In genomic region chr14:89160437-89160836, GRCh38 we compare ENCODE assay signal across 20 cellular contexts.
DNase-seq lines count a peak whose midpoint lies in the region; ATAC-seq, FAIRE-seq and TF ChIP-seq lines count a peak whose summit lies in the region.
"Had no signal": no experiment of that assay in that cellular context is flagged by ENCODE, and none has a peak within 500 bp of the region (broad histone marks: within the 10 kb centered on the region; RNA-seq: fewer than 3 reads in every experiment).

No MANE protein-coding gene starts in this region.

- H2BK15ac ChIP-seq in IMR-90 (ENCODE audit: low read depth, low read length) = no peak overlapping the region

- H3K23ac ChIP-seq in IMR-90 (ENCODE audit: low read depth, low read length) = no peak overlapping the region

- H3K56ac ChIP-seq in IMR-90 (ENCODE audit: extremely low read depth, insufficient read depth, low read length) = no peak overlapping the region

- no peaks in the 10 kb centered on the region for H3K9me3 ChIP-seq in Caco-2
- no peaks in the 10 kb centered on the region for H3K9me3 ChIP-seq in IMR-90 (ENCODE audit: control insufficient read depth, insufficient read depth, low read length)
- no peaks in the 10 kb centered on the region for H3K9me3 ChIP-seq in OCI-LY7 (ENCODE audit: low read length)
- H3K9me3 ChIP-seq in HepG2 (ENCODE audit: low read length) = no peaks in the 10 kb centered on the region

- peaks cover 15% of the 10 kb centered on the region; the same call in 1 of the 2 replicates for H3K9me1 ChIP-seq in IMR-90 (ENCODE audit: insufficient read depth, low read length)

- H2AFZ ChIP-seq in IMR-90 (replicated peaks; ENCODE audit: low read length, poor library complexity) (no peak overlapping the region), OCI-LY7 (ENCODE audit: low read length) (no peak overlapping the region), HepG2 (ENCODE audit: low read length) (no peak overlapping the region)

- H3K9me2 ChIP-seq in OCI-LY7 (ENCODE audit: insufficient read depth, low read length) = no peaks in the 10 kb centered on the region

- H3K36me3 ChIP-seq in Caco-2 (ENCODE audit: control insufficient read depth, insufficient read depth, low read length) (no peaks in the 10 kb centered on the region; the same call in 1 of the 2 replicates), IMR-90 (ENCODE audit: control insufficient read depth, insufficient read depth, low read length) (peaks cover 36% of the 10 kb centered on the region), OCI-LY7 (ENCODE audit: insufficient read depth, low read length) (peaks cover 12% of the 10 kb centered on the region), HepG2 (replicated peaks in 1 of 2; ENCODE audit: control insufficient read depth in 1 of 2, insufficient read depth in 2 of 2, low read length in 2 of 2) (peaks cover 30 to 52% of the 10 kb centered on the region in 2 experiments)

- no peak overlapping the region for H4K8ac ChIP-seq in IMR-90 (ENCODE audit: low read depth in 2 of 2, low read length in 2 of 2)

- no peaks in the 10 kb centered on the region for H3K9me3 Mint-ChIP-seq in Caco-2 (ENCODE audit: unreplicated experiment)
- H3K9me3 Mint-ChIP-seq in activated CD8-positive, alpha-beta T cell treated with anti-CD3 and anti-CD28 coated beads, Interleukin-2, amount 10 ng/mL, durations not matched to agents 7 days and 5 days (ENCODE audit: insufficient read depth) = no peaks in the 10 kb centered on the region

- BruUV-seq in Caco-2 (replicated peaks; lab: Mats Ljungman, UMichigan) (TSS peak; percentile 6), IMR-90 (replicated peaks; lab: Mats Ljungman, UMichigan) (no TSS peak), OCI-LY7 (replicated peaks; lab: Mats Ljungman, UMichigan) (TSS peak; percentile 28), HepG2 (replicated peaks; lab: Mats Ljungman, UMichigan) (no TSS peak)

- H3K4me3 Mint-ChIP-seq in Caco-2 (ENCODE audit: unreplicated experiment) = no peak overlapping the region
- no peak overlapping the region for H3K4me3 Mint-ChIP-seq in activated CD8-positive, alpha-beta T cell treated with anti-CD3 and anti-CD28 coated beads, Interleukin-2, amount 10 ng/mL, durations not matched to agents 7 days and 5 days

- H3K27me3 Mint-ChIP-seq in Caco-2 (ENCODE audit: insufficient read depth, unreplicated experiment) = no peaks in the 10 kb centered on the region
- no peaks in the 10 kb centered on the region for H3K27me3 Mint-ChIP-seq in activated CD8-positive, alpha-beta T cell treated with anti-CD3 and anti-CD28 coated beads, Interleukin-2, amount 10 ng/mL, durations not matched to agents 7 days and 5 days (ENCODE audit: low read depth)

- H2AK9ac ChIP-seq in IMR-90 (replicated peaks; ENCODE audit: low read depth, low read length, poor library complexity) = no peak overlapping the region

- H3K14ac ChIP-seq in IMR-90 (replicated peaks; ENCODE audit: low read depth, low read length) = no peak overlapping the region

- intact Hi-C loops in Caco-2 (cut with micrococcal nuclease; ENCODE audit: unreplicated experiment) = no loop called here
- intact Hi-C loops in IMR-90 (cut with micrococcal nuclease) = no loop called here
- intact Hi-C loops in OCI-LY7 (cut with micrococcal nuclease; ENCODE audit: unreplicated experiment) = no loop called here
- intact Hi-C loops in HepG2 (cut with micrococcal nuclease; ENCODE audit: unreplicated experiment) = no loop called here

- CTCF ChIA-PET in Caco-2 (lab: Charles Lee) (no interaction called here), IMR-90 (lab: Yijun Ruan, JAX) (no interaction called here), OCI-LY7 (lab: Charles Lee; ENCODE audit: unreplicated experiment) (no interaction called here), HepG2 (lab: Yijun Ruan, JAX; ENCODE audit: low intra/inter-chr PET ratio, low total read pairs) (no interaction called here)
- CTCF ChIA-PET in activated CD8-positive, alpha-beta T cell treated with anti-CD3 and anti-CD28 coated beads, Interleukin-2, amount 10 ng/mL, durations not matched to agents 7 days and 5 days (lab: Charles Lee) = no interaction called here

- H3K79me1 ChIP-seq in IMR-90 (ENCODE audit: low read depth in 1 of 2, low read length in 2 of 2) = peaks cover 8 to 11% of the 10 kb centered on the region in 2 experiments; a peak in 2 of 4 replicates

- no peak overlapping the region for H4K91ac ChIP-seq in IMR-90 (ENCODE audit: insufficient read depth, low read depth, low read length)

- H3K18ac ChIP-seq in IMR-90 (ENCODE audit: low read depth, low read length) = no peak overlapping the region

- H3K4me3 ChIP-seq in Caco-2 (ENCODE audit: low read depth, low read length) (no peak overlapping the region), IMR-90 (ENCODE audit: insufficient read depth, low read depth, low read length) (no peak overlapping the region), OCI-LY7 (ENCODE audit: low read depth, low read length, poor library complexity, severe bottlenecking) (no peak overlapping the region), HepG2 (replicated peaks in 1 of 3; ENCODE audit: insufficient read depth in 1 of 3, low read depth in 2 of 3, low read length in 3 of 3) (no peak overlapping the region)

- ATAC-seq in IMR-90 (ENCODE audit: low read depth) (no peak), HepG2 (peak; percentile 48)
- no peak for ATAC-seq in activated CD8-positive, alpha-beta T cell treated with anti-CD3 and anti-CD28 coated beads, Interleukin-2, amount 10 ng/mL, durations not matched to agents 7 days and 5 days
- ATAC-seq: PC-3, SK-N-SH treated with all-trans-retinoic acid at 6 μM for 48 hours had no signal

- H3K27ac Mint-ChIP-seq in Caco-2 (ENCODE audit: unreplicated experiment) = no peak overlapping the region
- H3K27ac Mint-ChIP-seq in activated CD8-positive, alpha-beta T cell treated with anti-CD3 and anti-CD28 coated beads, Interleukin-2, amount 10 ng/mL, durations not matched to agents 7 days and 5 days = no peak overlapping the region

- FAIRE-seq in HepG2 (lab: Jason Lieb, UNC) (no peak), urothelium cell line (lab: Jason Lieb, UNC) (no peak)
- FAIRE-seq: H54 had no signal

- no peak overlapping the region for H4K5ac ChIP-seq in IMR-90 (ENCODE audit: low read depth, low read length)

- WGBS in IMR-90 (ENCODE audit: extremely low coverage in 2 of 2, insufficient read length in 1 of 2), 2 experiments = 97% methylated on average over 5 of the region's 7 CpGs; no CpG with 5 or more reads in 1 of the 2 experiments
- 82% methylated on average over 7 of the region's 7 CpGs for WGBS in HepG2 (ENCODE audit: low lambda C conversion rate)

- TF ChIP-seq RAD21 in IMR-90 (IDR thresholded peaks at IDR 0.05; ENCODE audit: low read length) (no peak), HepG2 (CRISPR knock-in tag; IDR thresholded peaks at IDR 0.05) (no peak)

- no peak overlapping the region for H3K4ac ChIP-seq in IMR-90 (ENCODE audit: low read depth, low read length)

- no peak for TF ChIP-seq POLR2A in IMR-90 (IDR thresholded peaks at IDR 0.05; ENCODE audit: low read depth, low read length)
- no peak for TF ChIP-seq POLR2A in HepG2 (IDR thresholded peaks at IDR 0.05; ENCODE audit: insufficient read depth in 1 of 2, low read depth in 2 of 2, low read length in 2 of 2)

- TF ChIP-seq EP300 in HepG2 (IDR thresholded peaks at IDR 0.05; ENCODE audit: low read depth in 2 of 2, low read length in 2 of 2) (no peak), HepG2 (CRISPR knock-in tag; IDR thresholded peaks at IDR 0.05; ENCODE audit: borderline replicate concordance) (no peak)

- no peaks in the 10 kb centered on the region; the same call in 1 of the 2 replicates for H4K20me1 ChIP-seq in IMR-90 (ENCODE audit: insufficient read depth, low read length)
- no peaks in the 10 kb centered on the region for H4K20me1 ChIP-seq in OCI-LY7 (ENCODE audit: insufficient read depth, low read length)
- H4K20me1 ChIP-seq in HepG2 (ENCODE audit: insufficient read depth, low read length) = peaks cover 5% of the 10 kb centered on the region; the same call in 1 of the 2 replicates

- no peak for TF ChIP-seq CTCF in Caco-2 (IDR thresholded peaks at IDR 0.05; ENCODE audit: insufficient read depth in 1 of 2, low read depth in 1 of 2, low read length in 1 of 2, severe bottlenecking in 1 of 2, unreplicated experiment in 1 of 2)
- TF ChIP-seq CTCF in IMR-90 (conservative IDR thresholded peaks at IDR 0.05; ENCODE audit: low read depth, low read length) = no peak
- no peak for TF ChIP-seq CTCF in OCI-LY7 (conservative IDR thresholded peaks at IDR 0.05; ENCODE audit: low read length)
- no peak for TF ChIP-seq CTCF in HepG2 (CRISPR knock-in tag; IDR thresholded peaks at IDR 0.05)

- DNase-seq in Caco-2 (no peak), IMR-90 (no peak), OCI-LY7 (ENCODE audit: low spot score) (no peak), HepG2 (ENCODE audit: low spot score) (peak; percentile 55), NCI-H1436 (lab: John Stamatoyannopoulos, UW) (no peak), urothelium cell line (ENCODE audit: low spot score) (no peak)
- DNase-seq in activated CD8-positive, alpha-beta T cell treated with anti-CD3 and anti-CD28 coated beads, Interleukin-2, amount 10 ng/mL, durations not matched to agents 7 days and 5 days = no peak
- DNase-seq: DND-41, Karpas-422, NCI-H1105 treated with DMSO at 0.1 percent for 48 hours, NCI-H187, NCI-H2227 treated with DMSO at 0.1 percent for 48 hours, NCI-H510A treated with DMSO at 0.1 percent for 48 hours, NCI-H774, PC-3, RPMI8226, SHP77 treated with DMSO at 0.1 percent for 48 hours had no signal

- H2BK120ac ChIP-seq in IMR-90 (ENCODE audit: low read depth, low read length) = no peak overlapping the region

- H3K27ac ChIP-seq in IMR-90 (ENCODE audit: insufficient read depth, low read length) = no peak overlapping the region
- H3K27ac ChIP-seq in OCI-LY7 (ENCODE audit: low read depth, low read length, poor library complexity, severe bottlenecking) = no peak overlapping the region
- H3K27ac ChIP-seq in HepG2 (ENCODE audit: extremely low read length, insufficient read depth, low read length) = no peak overlapping the region
- H3K27ac ChIP-seq: C4-2B had no signal

- no peak overlapping the region for H2AK5ac ChIP-seq in IMR-90 (ENCODE audit: low read depth, low read length)

- dilution Hi-C loops in IMR-90 (cut with HindIII; ENCODE audit: low sequenced_read_pairs, unreplicated experiment) = no loop called here

- H3K4me1 Mint-ChIP-seq in Caco-2 (ENCODE audit: low read depth, unreplicated experiment) = no peaks in the 10 kb centered on the region
- peaks cover 11% of the 10 kb centered on the region for H3K4me1 Mint-ChIP-seq in activated CD8-positive, alpha-beta T cell treated with anti-CD3 and anti-CD28 coated beads, Interleukin-2, amount 10 ng/mL, durations not matched to agents 7 days and 5 days (ENCODE audit: low read depth)

- H3K9ac ChIP-seq in IMR-90 (ENCODE audit: low read depth, low read length) (no peak overlapping the region), HepG2 (ENCODE audit: insufficient read depth, low read depth, low read length) (no peak overlapping the region)

- no peak overlapping the region for H2BK5ac ChIP-seq in IMR-90 (ENCODE audit: low read depth, low read length, poor library complexity, severe bottlenecking)

- no peak overlapping the region for H2BK20ac ChIP-seq in IMR-90 (ENCODE audit: low read depth, low read length)

- H3K36me3 Mint-ChIP-seq in Caco-2 (ENCODE audit: insufficient read depth, unreplicated experiment) = peaks cover 12% of the 10 kb centered on the region
- H3K36me3 Mint-ChIP-seq in activated CD8-positive, alpha-beta T cell treated with anti-CD3 and anti-CD28 coated beads, Interleukin-2, amount 10 ng/mL, durations not matched to agents 7 days and 5 days (ENCODE audit: low read depth) = peaks cover 17% of the 10 kb centered on the region

- H3K4me2 ChIP-seq in IMR-90 (ENCODE audit: low read depth, low read length) (no peak overlapping the region), OCI-LY7 (ENCODE audit: low read length) (no peak overlapping the region), HepG2 (ENCODE audit: low read depth, low read length) (no peak overlapping the region)

- no peaks in the 10 kb centered on the region for H3K27me3 ChIP-seq in Caco-2 (replicated peaks; ENCODE audit: control insufficient read depth, insufficient read depth, low read length)
- no peaks in the 10 kb centered on the region for H3K27me3 ChIP-seq in IMR-90 (ENCODE audit: control insufficient read depth, insufficient read depth, low read length)
- H3K27me3 ChIP-seq in HepG2 (ENCODE audit: control insufficient read depth in 1 of 2, insufficient read depth in 2 of 2, low read length in 2 of 2) = no peaks in the 10 kb centered on the region

- in situ Hi-C loops in IMR-90 (cut with MboI; ENCODE audit: low sequenced_read_pairs) = no loop called here
- in situ Hi-C loops in HepG2 (cut with HindIII; ENCODE audit: extremely low pct_ligation_motif_present, low pct_unique_long_range_greater_than_20kb) = no loop called here

- no peaks in the 10 kb centered on the region for H3K4me1 ChIP-seq in Caco-2
- peaks cover 2% of the 10 kb centered on the region; the same call in 1 of the 2 replicates for H3K4me1 ChIP-seq in IMR-90 (ENCODE audit: control insufficient read depth, insufficient read depth, low read length)
- H3K4me1 ChIP-seq in OCI-LY7 (ENCODE audit: insufficient read depth, low read length, poor library complexity, severe bottlenecking) = peaks cover 10% of the 10 kb centered on the region
- peaks cover 19% of the 10 kb centered on the region for H3K4me1 ChIP-seq in HepG2 (ENCODE audit: insufficient read depth, low read length)

- POLR2A ChIA-PET in Caco-2 (lab: Charles Lee) (no interaction called here), IMR-90 (lab: Charles Lee; ENCODE audit: unreplicated experiment) (no interaction called here), OCI-LY7 (lab: Charles Lee) (no interaction called here), HepG2 (lab: Yijun Ruan, JAX) (no interaction called here)
- POLR2A ChIA-PET in activated CD8-positive, alpha-beta T cell treated with anti-CD3 and anti-CD28 coated beads, Interleukin-2, amount 10 ng/mL, durations not matched to agents 7 days and 5 days (lab: Charles Lee) = no interaction called here

- no peaks in the 10 kb centered on the region for H3K79me2 ChIP-seq in OCI-LY7 (ENCODE audit: insufficient read depth, low read depth, low read length)
- H3K79me2 ChIP-seq in HepG2 (ENCODE audit: insufficient read depth, low read length) = no peaks in the 10 kb centered on the region
